ENCODE assay signal across 23 cellular contexts in genomic region chr5:5039918-5040317, GRCh38.
DNase-seq lines count a peak whose midpoint lies in the region; ATAC-seq and TF ChIP-seq lines count a peak whose summit lies in the region.
"Had no signal": no experiment of that assay in that cellular context is flagged by ENCODE, and none has a peak within 500 bp of the region (broad histone marks: within the 10 kb centered on the region; RNA-seq: fewer than 3 reads in every experiment).

No MANE protein-coding gene starts in this region.

- no peak for TF ChIP-seq CTCF in GM20000 (IDR thresholded peaks at IDR 0.05; ENCODE audit: extremely low read depth, missing control alignments)

- DNase-seq in anterior cingulate cortex (lab: John Stamatoyannopoulos, UW): no peak
- no peak for DNase-seq in GM20000 (ENCODE audit: low spot score)
- DNase-seq in HCEC 1CT: no peak
- DNase-seq: AML-193; C1 segment of cervical spinal cord; CD8-positive, alpha-beta T cell; Kasumi-1; NCI-H1694; NCI-H2081; NCI-H2171; NCI-H345; NCI-H524; NCI-H774; NK-92 treated with Interleukin-12 subunit alpha and Interleukin-12 subunit beta, amount 100 ng/mL, for 24 hours; SIG-M5; SK-N-SH; T-helper 2 cell had no signal

- ATAC-seq in GM18498 (IDR thresholded peaks at IDR 0.05; ENCODE audit: unreplicated experiment) (peak; percentile 39), GM18870 (IDR thresholded peaks at IDR 0.05; ENCODE audit: unreplicated experiment) (peak; percentile 42), HG02610 (IDR thresholded peaks at IDR 0.05; ENCODE audit: unreplicated experiment) (peak; percentile 66), HG03442 (IDR thresholded peaks at IDR 0.05; ENCODE audit: unreplicated experiment) (peak; percentile 47), GM21515 (IDR thresholded peaks at IDR 0.05; ENCODE audit: unreplicated experiment) (no peak)
- ATAC-seq: CD8-positive, alpha-beta T cell; Panc1 had no signal
